ENCODE assay signal across 1 cellular context in genomic region chr7:42214063-42214679, GRCh38.
TF ChIP-seq lines count a peak whose summit lies in the region.

No MANE protein-coding gene starts in this region.

TF ChIP-seq in WTC11, 78 proteins besides CTCF, POLR2A, EP300 and RAD21 (continued from another document):
- TF ChIP-seq TP53 (CRISPR knock-in tag; IDR thresholded peaks at IDR 0.05) (no peak), CBFB (CRISPR knock-in tag; IDR thresholded peaks at IDR 0.05; ENCODE audit: low read depth) (no peak), TEAD4 (CRISPR knock-in tag; IDR thresholded peaks at IDR 0.05) (no peak), ZNF416 (CRISPR knock-in tag; IDR thresholded peaks at IDR 0.05) (no peak), ATF6 (CRISPR knock-in tag; IDR thresholded peaks at IDR 0.05) (no peak)
